Comparison of ENCODE assay signal across 9 cellular contexts in the genomic region with DNA sequence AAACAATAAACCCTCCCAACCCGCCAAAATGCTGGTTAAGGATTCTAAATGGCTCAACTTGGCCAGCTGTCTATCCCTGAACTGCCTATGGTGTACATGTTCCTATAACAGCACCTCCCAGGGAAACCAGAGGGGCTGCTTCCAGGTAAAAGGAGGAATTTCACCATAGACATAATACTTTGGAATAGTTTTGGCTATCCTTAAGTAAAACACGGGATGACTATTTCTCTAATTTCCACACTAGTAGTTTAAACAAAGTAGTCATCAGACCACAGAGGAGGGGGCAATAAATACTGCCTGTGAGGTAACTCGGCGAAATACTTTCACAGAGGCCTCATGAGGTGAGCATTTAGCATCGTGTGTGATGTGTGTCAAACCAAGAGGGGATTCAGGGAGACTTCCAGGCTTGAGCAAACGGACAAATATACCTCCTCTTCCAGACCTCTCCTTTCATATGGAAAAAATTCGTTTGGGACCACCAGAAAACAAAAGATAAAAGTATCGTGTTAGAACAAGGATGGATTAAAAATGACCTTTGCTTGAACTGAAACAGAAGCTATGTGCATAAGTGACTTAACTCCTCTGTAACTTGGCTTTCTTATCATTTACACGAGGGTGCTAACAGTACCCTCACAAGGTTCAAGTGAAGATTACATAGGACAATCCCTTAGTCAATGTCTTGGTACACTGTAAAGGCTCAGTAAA. TPM values are rescaled to one million over a fixed set of nuclear protein-coding genes. Genes with fewer than 3 reads are reported as not detected.
DNase-seq lines count a peak whose midpoint lies in the region; ATAC-seq, FAIRE-seq and TF ChIP-seq lines count a peak whose summit lies in the region.
"Had no signal": no experiment of that assay in that cellular context is flagged by ENCODE, and none has a peak within 500 bp of the region (broad histone marks: within the 10 kb centered on the region; RNA-seq: fewer than 3 reads in every experiment).

No MANE protein-coding gene starts in this region.

- H3K27ac ChIP-seq in cardiac muscle cell (peak overlapping the region; percentile 97), lower lobe of right lung (peak overlapping the region; percentile 98), upper lobe of right lung (peak overlapping the region; percentile 99)

- peak overlapping the region; percentile 88 for H3K4me3 ChIP-seq in cardiac muscle cell
- peak overlapping the region; percentile 96 for H3K4me3 ChIP-seq in astrocyte of the spinal cord (ENCODE audit: low read depth, low read length)
- peak overlapping the region; percentile 83 for H3K4me3 ChIP-seq in lower lobe of right lung
- peak overlapping the region; percentile 74 for H3K4me3 ChIP-seq in upper lobe of right lung

- H3K36me3 ChIP-seq in cardiac muscle cell (no peaks in the 10 kb centered on the region), lower lobe of right lung (no peaks in the 10 kb centered on the region), upper lobe of right lung (no peaks in the 10 kb centered on the region)

- no peak for TF ChIP-seq CTCF in cardiac muscle cell (IDR thresholded peaks at IDR 0.05; ENCODE audit: low read depth, low read length)
- no peak for TF ChIP-seq CTCF in astrocyte of the spinal cord (IDR thresholded peaks at IDR 0.05; ENCODE audit: low read depth, low read length)
- TF ChIP-seq CTCF in lower lobe of right lung (IDR thresholded peaks at IDR 0.05) = no peak
- no peak for TF ChIP-seq CTCF in upper lobe of right lung (IDR thresholded peaks at IDR 0.05)

- no peak for FAIRE-seq in HTR-8/SVneo (lab: Jason Lieb, UNC)

- DNase-seq in cardiac muscle cell (ENCODE audit: low read depth in 1 of 2, low spot score in 1 of 2) = no peak
- DNase-seq in Right ventricle myocardium inferior (ENCODE audit: missing footprints) = no peak
- DNase-seq in astrocyte of the spinal cord (ENCODE audit: low read depth, low spot score) = no peak
- DNase-seq in lower lobe of right lung = no peak
- DNase-seq in upper lobe of right lung = no peak
- no peak for DNase-seq in stimulated activated CD4-positive, alpha-beta T cell treated with anti-CD3 and anti-CD28 coated beads, Interleukin-15, amount 100 ng/mL, for 24 hours
- no peak for DNase-seq in HTR-8/SVneo (ENCODE audit: insufficient read length, low spot score)
- DNase-seq: NCI-H345 had no signal

- ATAC-seq in Right ventricle myocardium inferior (no peak), lower lobe of right lung (no peak), upper lobe of right lung (no peak), HG03571 (IDR thresholded peaks at IDR 0.05; ENCODE audit: unreplicated experiment) (no peak)

- H3K9me3 ChIP-seq in cardiac muscle cell (ENCODE audit: low read depth) (no peaks in the 10 kb centered on the region), lower lobe of right lung (no peaks in the 10 kb centered on the region), upper lobe of right lung (no peaks in the 10 kb centered on the region)

- peaks cover 10% of the 10 kb centered on the region for H3K4me1 ChIP-seq in cardiac muscle cell (ENCODE audit: low read depth)
- H3K4me1 ChIP-seq in lower lobe of right lung = peaks cover 15% of the 10 kb centered on the region
- H3K4me1 ChIP-seq in upper lobe of right lung = peaks cover 12% of the 10 kb centered on the region

- intact Hi-C loops in Right ventricle myocardium inferior (cut with DNase I) = loop anchor here (5.0 kb wide), 2 partner anchors 65 to 175 kb away; a partner anchor contains a TSS
- intact Hi-C loops in lower lobe of right lung (cut with DNase I) = no loop called here
- intact Hi-C loops in upper lobe of right lung (cut with DNase I) = no loop called here

- in situ Hi-C loops in astrocyte of the spinal cord (cut with HindIII; ENCODE audit: low sequenced_read_pairs) = no loop called here

- H3K27me3 ChIP-seq in cardiac muscle cell (peaks cover 5% of the 10 kb centered on the region), lower lobe of right lung (ENCODE audit: low read depth) (no peaks in the 10 kb centered on the region), upper lobe of right lung (peaks cover 3% of the 10 kb centered on the region)

RNA-seq across cellular contexts. Expression of a gene that starts 1.0 kb away (rescaled TPM):
- total RNA-seq in cardiac muscle cell (59.8 and 61.4 TPM in 2 replicates), Right ventricle myocardium inferior (30.9 TPM), lower lobe of right lung (62.1 TPM), upper lobe of right lung (54.9 TPM)
- 54.5 and 65.4 TPM in 2 replicates for polyA plus RNA-seq in cardiac muscle cell
